In genomic region chr17:2853111-2853721, GRCh38 we compare ENCODE assay signal across 7 cellular contexts. TPM values are rescaled to one million over a fixed set of nuclear protein-coding genes. Genes with fewer than 3 reads are reported as not detected.
A peak's percentile ranks its signal among the peaks of the same experiment; 100 is the strongest.
DNase-seq lines count a peak whose midpoint lies in the region; ATAC-seq and TF ChIP-seq lines count a peak whose summit lies in the region.

No MANE protein-coding gene starts in this region.

- peak; percentile 70 for ATAC-seq in HCT116
- ATAC-seq in right lobe of liver: peak; percentile 31 to 51 (median 42)
- ATAC-seq in stimulated activated naive CD8-positive, alpha-beta T cell treated with anti-CD3 and anti-CD28 coated beads, Interleukin-15, amount 100 ng/mL, for 72 hours: peak; percentile 55
- no peak for ATAC-seq in GM18867 (IDR thresholded peaks at IDR 0.05; ENCODE audit: unreplicated experiment)
- ATAC-seq in GM18909 (IDR thresholded peaks at IDR 0.05; ENCODE audit: poor library complexity, unreplicated experiment): no peak

- no peaks in the 10 kb centered on the region for H3K27me3 ChIP-seq in HCT116 (ENCODE audit: insufficient read depth, low read length)
- H3K27me3 ChIP-seq in WERI-Rb-1 (ENCODE audit: insufficient read depth, low read depth, severe bottlenecking): no peaks in the 10 kb centered on the region
- peaks cover 0 to 22% of the 10 kb centered on the region in 2 donors for H3K27me3 ChIP-seq in right lobe of liver

- POLR2A ChIA-PET in HCT116 (lab: Charles Lee): no interaction called here

- no peak for DNase-seq in HCT116 (ENCODE audit: low read depth, low spot score)
- DNase-seq in WERI-Rb-1: peak; percentile 30
- no peak for DNase-seq in coronary artery (ENCODE audit: low spot score)
- peak in 2 of 3 donors; percentile 46 to 56 for DNase-seq in right lobe of liver
- DNase-seq in stimulated activated naive CD8-positive, alpha-beta T cell treated with anti-CD3 and anti-CD28 coated beads, Interleukin-15, amount 100 ng/mL, for 72 hours: no peak

- CTCF ChIA-PET in HCT116 (lab: Charles Lee): interaction anchor here (1.3 kb wide), 1 partner anchor 77 kb away, joined by 3 read pairs; no protein-coding TSS in a partner anchor

- TF ChIP-seq POLR2A in HCT116 (IDR thresholded peaks at IDR 0.05; ENCODE audit: borderline replicate concordance, extremely low read depth, insufficient read depth, insufficient read length) (no peak), right lobe of liver (IDR thresholded peaks at IDR 0.05) (no peak)

- H3K4me1 Mint-ChIP-seq in stimulated activated naive CD8-positive, alpha-beta T cell treated with anti-CD3 and anti-CD28 coated beads, Interleukin-15, amount 100 ng/mL, for 72 hours: peaks cover 22% of the 10 kb centered on the region

- intact Hi-C loops in HCT116 (cut with micrococcal nuclease) (no loop called here), right lobe of liver (cut with DNase I) (loop anchor here (10.0 kb wide), 2 partner anchors 72 to 162 kb away; no protein-coding TSS in a partner anchor)

- RAD21 ChIA-PET in HCT116 (lab: Charles Lee; ENCODE audit: low non-redundant PET in 1 of 2, low total read pairs in 2 of 2, uncharacterized antibody in 2 of 2, unreplicated experiment in 2 of 2): no interaction called here

- H3K4me1 ChIP-seq in HCT116 (ENCODE audit: control insufficient read depth in 1 of 2, insufficient read depth in 2 of 2, low read length in 2 of 2) (peaks cover 9 to 22% of the 10 kb centered on the region in 2 experiments), right lobe of liver (peaks cover 0 to 8% (median 0%) of the 10 kb centered on the region in 4 donors)

- 0% methylated on average over 8 of the region's 76 CpGs for WGBS in right lobe of liver (ENCODE audit: insufficient coverage, low coverage, low lambda C conversion rate, missing lambda C conversion rate)

- H3K27ac ChIP-seq in HCT116 (ENCODE audit: low read depth, low read length) (peak overlapping the region; percentile 49; the same call in 1 of the 2 replicates), WERI-Rb-1 (peak overlapping the region; percentile 80), coronary artery (peak overlapping the region; percentile 62 to 87), right lobe of liver (peak overlapping the region in 1 of 3 donors; percentile 18)

- H4K20me1 ChIP-seq in HCT116 (ENCODE audit: insufficient read depth): no peaks in the 10 kb centered on the region

- H3K9me3 Mint-ChIP-seq in stimulated activated naive CD8-positive, alpha-beta T cell treated with anti-CD3 and anti-CD28 coated beads, Interleukin-15, amount 100 ng/mL, for 72 hours: no peaks in the 10 kb centered on the region

- peak overlapping the region; percentile 73 for H3K4me2 ChIP-seq in HCT116 (ENCODE audit: low read length)

- TF ChIP-seq CTCF in HCT116 (IDR thresholded peaks at IDR 0.05 in 2 of 3, conservative IDR thresholded peaks at IDR 0.05 in 1 of 3; ENCODE audit: borderline replicate concordance in 1 of 3, insufficient read depth in 1 of 3, low read depth in 2 of 3, low read length in 2 of 3): no peak
- TF ChIP-seq CTCF in WERI-Rb-1 (IDR thresholded peaks at IDR 0.05; ENCODE audit: low read depth, low read length): no peak
- TF ChIP-seq CTCF in coronary artery (IDR thresholded peaks at IDR 0.05): no peak
- no peak for TF ChIP-seq CTCF in right lobe of liver (IDR thresholded peaks at IDR 0.05)

- H3K9me3 ChIP-seq in HCT116 (ENCODE audit: control insufficient read depth in 1 of 2, insufficient read depth in 1 of 2, low read depth in 1 of 2, low read length in 2 of 2) (no peaks in the 10 kb centered on the region), WERI-Rb-1 (ENCODE audit: severe bottlenecking) (no peaks in the 10 kb centered on the region), right lobe of liver (no peaks in the 10 kb centered on the region)

- H3K79me2 ChIP-seq in HCT116 (ENCODE audit: insufficient read depth, low read length): peaks cover 5% of the 10 kb centered on the region; the same call in 1 of the 2 replicates

- no peak overlapping the region for H3K27ac Mint-ChIP-seq in stimulated activated naive CD8-positive, alpha-beta T cell treated with anti-CD3 and anti-CD28 coated beads, Interleukin-15, amount 100 ng/mL, for 72 hours

- no peaks in the 10 kb centered on the region for H3K36me3 ChIP-seq in HCT116 (ENCODE audit: control insufficient read depth in 1 of 2, insufficient read depth in 2 of 2, low read length in 2 of 2)
- peaks cover 10% of the 10 kb centered on the region for H3K36me3 ChIP-seq in WERI-Rb-1
- H3K36me3 ChIP-seq in right lobe of liver: no peaks in the 10 kb centered on the region

- no peak for TF ChIP-seq RAD21 in HCT116 (IDR thresholded peaks at IDR 0.05; ENCODE audit: low read depth)

- no TSS peak for BruUV-seq in HCT116 (replicated peaks; lab: Mats Ljungman, UMichigan)

- H3K4me3 Mint-ChIP-seq in stimulated activated naive CD8-positive, alpha-beta T cell treated with anti-CD3 and anti-CD28 coated beads, Interleukin-15, amount 100 ng/mL, for 72 hours: peak overlapping the region; percentile 51 to 63

- H3K9ac ChIP-seq in HCT116 (ENCODE audit: low read length): peak overlapping the region; percentile 44

- peaks cover 81% of the 10 kb centered on the region for H3K27me3 Mint-ChIP-seq in stimulated activated naive CD8-positive, alpha-beta T cell treated with anti-CD3 and anti-CD28 coated beads, Interleukin-15, amount 100 ng/mL, for 72 hours

- H2AFZ ChIP-seq in HCT116 (ENCODE audit: low read depth, low read length, poor library complexity, severe bottlenecking): no peak overlapping the region

- H3K4me3 ChIP-seq in HCT116 (replicated peaks in 1 of 2; ENCODE audit: low read depth in 1 of 2, low read length in 2 of 2) (peak overlapping the region; percentile 11 to 85; a peak in 3 of 4 replicates), WERI-Rb-1 (ENCODE audit: low read depth, low read length) (peak overlapping the region; percentile 95), coronary artery (peak overlapping the region; percentile 88), right lobe of liver (peak overlapping the region; percentile 38 to 48 (median 38))

- H3K9me2 ChIP-seq in HCT116 (ENCODE audit: insufficient read depth): no peaks in the 10 kb centered on the region

TF ChIP-seq in HCT116, 20 proteins besides CTCF, POLR2A, EP300 and RAD21:
- TF ChIP-seq EZH2phosphoT487 (IDR thresholded peaks at IDR 0.05; ENCODE audit: borderline replicate concordance) (no peak), ELF1 (IDR thresholded peaks at IDR 0.05; ENCODE audit: borderline replicate concordance, low read depth) (no peak), YY1 (IDR thresholded peaks at IDR 0.05; ENCODE audit: extremely low read depth, insufficient replicate concordance, low read depth, low read length) (no peak), ZBTB33 (IDR thresholded peaks at IDR 0.05; ENCODE audit: extremely low read depth, insufficient replicate concordance, low read length) (no peak), POLR2AphosphoS5 (IDR thresholded peaks at IDR 0.05; ENCODE audit: low read depth, low read length) (no peak), CBX3 (IDR thresholded peaks at IDR 0.05; ENCODE audit: low read depth) (no peak), TCF7L2 (IDR thresholded peaks at IDR 0.05; ENCODE audit: borderline replicate concordance, extremely low read depth, insufficient read depth, insufficient read length) (no peak)

RNA-seq across cellular contexts. Expression of gene RAP1GAP2, which starts 57.0 kb away (rescaled TPM):
- total RNA-seq in HCT116 (2021; ENCODE audit: unreplicated experiment) (54.6 TPM), right lobe of liver (1 to 10 TPM; 1.0 to 3.8 (median 1.8) TPM)
- 27.3 and 31.0 TPM in 2 replicates for polyA plus RNA-seq in HCT116 (2012)

Comparison
In these comparisons a context has a peak if more than half of its experiments do, and no peak if none do; other contexts are left out.
1. ATAC-seq: peak in HCT116 (single experiment), right lobe of liver (4 of 4) and stimulated activated naive CD8-positive, alpha-beta T cell treated with anti-CD3 and anti-CD28 coated beads, Interleukin-15, amount 100 ng/mL, for 72 hours (single experiment); none in GM18867 (single experiment) and GM18909 (single experiment).
2. DNase-seq: peak in WERI-Rb-1 (single experiment) and right lobe of liver (2 of 3); none in HCT116 (single experiment), coronary artery (single experiment) and stimulated activated naive CD8-positive, alpha-beta T cell treated with anti-CD3 and anti-CD28 coated beads, Interleukin-15, amount 100 ng/mL, for 72 hours (0 of 2).
3. H3K4me3 ChIP-seq: peak in every context shown above with its lines; median percentile 95 in WERI-Rb-1; 88 in coronary artery; 48 in HCT116; 38 in right lobe of liver.
4. RNA of gene RAP1GAP2, which starts 57.0 kb away (total RNA-seq): 54.6 TPM in HCT116 (single experiment); 1.0 to 3.8 TPM in right lobe of liver; every median in the first group is over 10 times any median in the second.